In the genomic region with DNA sequence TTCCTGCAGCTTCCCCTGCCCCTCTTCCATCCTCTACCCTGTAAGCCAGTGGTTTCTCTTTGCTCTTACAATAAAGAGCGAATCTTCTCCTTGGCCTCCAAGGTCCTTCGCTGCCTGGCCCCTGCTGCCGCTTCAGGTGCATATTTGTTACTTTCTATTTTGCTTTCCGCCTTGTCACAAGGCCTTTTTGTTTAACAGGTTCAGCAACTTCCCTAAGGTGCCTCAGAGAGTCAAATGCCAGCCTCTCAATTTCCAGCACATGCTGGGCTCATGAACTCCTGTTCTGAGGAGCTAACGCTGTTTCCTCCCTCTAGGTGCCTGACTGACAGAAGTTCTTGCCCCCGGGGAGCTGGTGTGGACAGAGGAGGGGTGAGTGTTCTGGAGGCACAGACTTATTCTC, we compare ENCODE assay signal across 24 cellular contexts. TPM values are rescaled to one million over a fixed set of nuclear protein-coding genes. Genes with fewer than 3 reads are reported as not detected.
DNase-seq lines count a peak whose midpoint lies in the region; ATAC-seq and TF ChIP-seq lines count a peak whose summit lies in the region.
"Had no signal": no experiment of that assay in that cellular context is flagged by ENCODE, and none has a peak within 500 bp of the region (broad histone marks: within the 10 kb centered on the region; RNA-seq: fewer than 3 reads in every experiment).

No MANE protein-coding gene starts in this region.

- no peaks in the 10 kb centered on the region for H3K27me3 ChIP-seq in BLaER1 treated with 17β-estradiol and CSF1 and Interleukin-3, amounts not matched to agents 10 nM and 100 nM
- H3K27me3 ChIP-seq: neutrophil, right atrium auricular region had no signal

- H3K4me3 ChIP-seq in BLaER1 treated with 17β-estradiol and CSF1 and Interleukin-3, amounts not matched to agents 10 nM and 100 nM = no peak overlapping the region
- H3K4me3 ChIP-seq: K562, right atrium auricular region, SK-N-MC had no signal

- H3K4me1 Mint-ChIP-seq in progenitor cell of endocrine pancreas (ENCODE audit: low read depth) = peaks cover 9% of the 10 kb centered on the region
- no peaks in the 10 kb centered on the region for H3K4me1 Mint-ChIP-seq in activated CD8-positive, alpha-beta memory T cell treated with anti-CD3 and anti-CD28 coated beads, Interleukin-2, amount 10 ng/mL, durations not matched to agents 7 days and 5 days

- no peaks in the 10 kb centered on the region for H3K9me3 ChIP-seq in BLaER1 treated with 17β-estradiol and CSF1 and Interleukin-3, amounts not matched to agents 10 nM and 100 nM (replicated peaks in 1 of 11)
- H3K9me3 ChIP-seq: neutrophil, right atrium auricular region had no signal

- ATAC-seq in activated CD8-positive, alpha-beta memory T cell treated with anti-CD3 and anti-CD28 coated beads, Interleukin-2, amount 10 ng/mL, durations not matched to agents 7 days and 5 days = no peak
- ATAC-seq: K562, WTC11 had no signal

- POLR2A ChIA-PET in HEK293T (lab: Yijun Ruan, JAX) = no interaction called here

- peaks cover 28 to 65% (median 42%) of the 10 kb centered on the region in 10 experiments for H3K4me1 ChIP-seq in BLaER1 treated with 17β-estradiol and CSF1 and Interleukin-3, amounts not matched to agents 10 nM and 100 nM
- H3K4me1 ChIP-seq: right atrium auricular region had no signal

- H3K9me3 Mint-ChIP-seq in progenitor cell of endocrine pancreas (ENCODE audit: low read depth) = no peaks in the 10 kb centered on the region
- no peaks in the 10 kb centered on the region for H3K9me3 Mint-ChIP-seq in activated CD8-positive, alpha-beta memory T cell treated with anti-CD3 and anti-CD28 coated beads, Interleukin-2, amount 10 ng/mL, durations not matched to agents 7 days and 5 days (ENCODE audit: low read depth)
- H3K9me3 Mint-ChIP-seq: CD4-positive, alpha-beta T cell; WTC11 had no signal

- peak overlapping the region; percentile 72 for H3K27ac Mint-ChIP-seq in progenitor cell of endocrine pancreas
- no peak overlapping the region for H3K27ac Mint-ChIP-seq in activated CD8-positive, alpha-beta memory T cell treated with anti-CD3 and anti-CD28 coated beads, Interleukin-2, amount 10 ng/mL, durations not matched to agents 7 days and 5 days
- H3K27ac Mint-ChIP-seq: CD4-positive, alpha-beta T cell; WTC11 had no signal

- H4K20me1 ChIP-seq in BLaER1 treated with 17β-estradiol and CSF1 and Interleukin-3, amounts not matched to agents 10 nM and 100 nM = no peaks in the 10 kb centered on the region

- DNase-seq in left kidney (ENCODE audit: low read depth, low spot score) (peak; percentile 72), progenitor cell of endocrine pancreas (ENCODE audit: low spot score, unreplicated experiment) (no peak), HEK293T (ENCODE audit: extremely low spot score) (no peak), HuH-7.5 (ENCODE audit: low spot score) (no peak), T-helper 2 cell (no peak)
- DNase-seq in activated CD8-positive, alpha-beta memory T cell treated with anti-CD3 and anti-CD28 coated beads, Interleukin-2, amount 10 ng/mL, durations not matched to agents 7 days and 5 days = no peak
- DNase-seq: ACHN; activated CD4-positive, alpha-beta T cell treated with anti-CD3 and anti-CD28 coated beads, Interleukin-2, amount 50 U/mL, for 48 hours; CD4-positive, alpha-beta T cell; central memory CD4-positive, alpha-beta T cell; GOT3; midbrain; NCI-H1092; NCI-H2081 treated with DMSO at 0.1 percent for 48 hours; NCI-H510A treated with DMSO at 0.1 percent for 48 hours had no signal

- no peak for TF ChIP-seq CTCF in VCaP (conservative IDR thresholded peaks at IDR 0.05)
- no peak for TF ChIP-seq CTCF in progenitor cell of endocrine pancreas (IDR thresholded peaks at IDR 0.05; ENCODE audit: unreplicated experiment)

- CTCF ChIA-PET in HEK293T (lab: Yijun Ruan, JAX) = no interaction called here
- CTCF ChIA-PET in activated CD8-positive, alpha-beta memory T cell treated with anti-CD3 and anti-CD28 coated beads, Interleukin-2, amount 10 ng/mL, durations not matched to agents 7 days and 5 days (lab: Charles Lee) = interaction anchor here (0.7 kb wide), 1 partner anchor 91 kb away, joined by 3 read pairs; no protein-coding TSS in a partner anchor

- peaks cover 17% of the 10 kb centered on the region for H3K27me3 Mint-ChIP-seq in progenitor cell of endocrine pancreas
- H3K27me3 Mint-ChIP-seq in activated CD8-positive, alpha-beta memory T cell treated with anti-CD3 and anti-CD28 coated beads, Interleukin-2, amount 10 ng/mL, durations not matched to agents 7 days and 5 days = peaks cover 11% of the 10 kb centered on the region

- H3K9ac ChIP-seq in BLaER1 treated with 17β-estradiol and CSF1 and Interleukin-3, amounts not matched to agents 10 nM and 100 nM = peak overlapping the region in 1 of 11 experiments; percentile 33; a peak in 1 of 22 replicates

- no peaks in the 10 kb centered on the region for H3K36me3 Mint-ChIP-seq in progenitor cell of endocrine pancreas (ENCODE audit: insufficient read depth)
- no peaks in the 10 kb centered on the region for H3K36me3 Mint-ChIP-seq in activated CD8-positive, alpha-beta memory T cell treated with anti-CD3 and anti-CD28 coated beads, Interleukin-2, amount 10 ng/mL, durations not matched to agents 7 days and 5 days
- H3K36me3 Mint-ChIP-seq: WTC11 had no signal

- H3K4me2 ChIP-seq in BLaER1 treated with 17β-estradiol and CSF1 and Interleukin-3, amounts not matched to agents 10 nM and 100 nM = peak overlapping the region in 7 of 11 experiments; percentile 37 to 51 (median 46); a peak in 10 of 22 replicates

- H3K36me3 ChIP-seq in BLaER1 treated with 17β-estradiol and CSF1 and Interleukin-3, amounts not matched to agents 10 nM and 100 nM = no peaks in the 10 kb centered on the region
- H3K36me3 ChIP-seq: neutrophil, right atrium auricular region had no signal

- H3K27ac ChIP-seq in BLaER1 treated with 17β-estradiol and CSF1 and Interleukin-3, amounts not matched to agents 10 nM and 100 nM = peak overlapping the region in 4 of 11 experiments; percentile 26 to 49 (median 35); a peak in 4 of 22 replicates
- peak overlapping the region; percentile 73 for H3K27ac ChIP-seq in VCaP
- H3K27ac ChIP-seq: epithelial cell of prostate, neutrophil, right atrium auricular region, SK-N-MC had no signal

- no peak overlapping the region for H3K4me3 Mint-ChIP-seq in progenitor cell of endocrine pancreas (ENCODE audit: low read depth)
- H3K4me3 Mint-ChIP-seq in activated CD8-positive, alpha-beta memory T cell treated with anti-CD3 and anti-CD28 coated beads, Interleukin-2, amount 10 ng/mL, durations not matched to agents 7 days and 5 days = no peak overlapping the region
- H3K4me3 Mint-ChIP-seq: CD4-positive, alpha-beta T cell; WTC11 had no signal

TF ChIP-seq in HEK293T, 16 proteins besides CTCF, POLR2A, EP300 and RAD21:
- TF ChIP-seq FOXA1 (IDR thresholded peaks at IDR 0.05) = no peak
- no peak for TF ChIP-seq ARNT (IDR thresholded peaks at IDR 0.05)
- TF ChIP-seq ELF4 (IDR thresholded peaks at IDR 0.05) = no peak
- no peak for TF ChIP-seq FOXM1 (IDR thresholded peaks at IDR 0.05; ENCODE audit: borderline replicate concordance)
- no peak for TF ChIP-seq CTBP1 (IDR thresholded peaks at IDR 0.05; ENCODE audit: borderline replicate concordance)
- no peak for TF ChIP-seq TARDBP (IDR thresholded peaks at IDR 0.05)
- TF ChIP-seq SP1 (IDR thresholded peaks at IDR 0.05) = no peak
- TF ChIP-seq BHLHE40 (IDR thresholded peaks at IDR 0.05; ENCODE audit: borderline replicate concordance) = no peak
- TF ChIP-seq ZNF384 (IDR thresholded peaks at IDR 0.05) = no peak
- no peak for TF ChIP-seq SUZ12 (IDR thresholded peaks at IDR 0.05)
- TF ChIP-seq LEF1 (IDR thresholded peaks at IDR 0.05; ENCODE audit: borderline replicate concordance) = no peak
- TF ChIP-seq, protein P1, sequence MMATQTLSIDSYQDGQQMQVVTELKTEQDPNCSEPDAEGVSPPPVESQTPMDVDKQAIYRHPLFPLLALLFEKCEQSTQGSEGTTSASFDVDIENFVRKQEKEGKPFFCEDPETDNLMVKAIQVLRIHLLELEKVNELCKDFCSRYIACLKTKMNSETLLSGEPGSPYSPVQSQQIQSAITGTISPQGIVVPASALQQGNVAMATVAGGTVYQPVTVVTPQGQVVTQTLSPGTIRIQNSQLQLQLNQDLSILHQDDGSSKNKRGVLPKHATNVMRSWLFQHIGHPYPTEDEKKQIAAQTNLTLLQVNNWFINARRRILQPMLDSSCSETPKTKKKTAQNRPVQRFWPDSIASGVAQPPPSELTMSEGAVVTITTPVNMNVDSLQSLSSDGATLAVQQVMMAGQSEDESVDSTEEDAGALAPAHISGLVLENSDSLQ (IDR thresholded peaks at IDR 0.05) = no peak
- TF ChIP-seq HDGF (IDR thresholded peaks at IDR 0.05; ENCODE audit: borderline replicate concordance) = no peak
- TF ChIP-seq NFRKB (IDR thresholded peaks at IDR 0.05) = no peak
- no peak for TF ChIP-seq FOXK2 (IDR thresholded peaks at IDR 0.05)
- no peak for TF ChIP-seq L3MBTL2 (conservative IDR thresholded peaks at IDR 0.05)

RNA-seq across cellular contexts. Expression of a gene that starts 42.4 kb away (rescaled TPM):
- total RNA-seq in progenitor cell of endocrine pancreas = 35.6 and 42.2 TPM in 2 replicates
- under 1 TPM in 1 of 2 experiments, not detected in 1; 0.28 TPM for total RNA-seq in activated CD8-positive, alpha-beta memory T cell treated with anti-CD3 and anti-CD28 coated beads, Interleukin-2, amount 10 ng/mL, durations not matched to agents 7 days and 5 days
- total RNA-seq: T-helper 2 cell treated with Interferon-gamma antibody and Interleukin-4, amounts not matched to agents 100 ng/mL and 5 ng/mL, for 36 hours had no signal

Comparison
In these comparisons a context has a peak if more than half of its experiments do, and no peak if none do; other contexts are left out.
1. RNA of a gene that starts 42.4 kb away (total RNA-seq): 35.6 to 42.2 TPM in progenitor cell of endocrine pancreas; 0.28 TPM in activated CD8-positive, alpha-beta memory T cell treated with anti-CD3 and anti-CD28 coated beads, Interleukin-2, amount 10 ng/mL, durations not matched to agents 7 days and 5 days; every median in the first group is over 10 times any median in the second.